In the genomic region with DNA sequence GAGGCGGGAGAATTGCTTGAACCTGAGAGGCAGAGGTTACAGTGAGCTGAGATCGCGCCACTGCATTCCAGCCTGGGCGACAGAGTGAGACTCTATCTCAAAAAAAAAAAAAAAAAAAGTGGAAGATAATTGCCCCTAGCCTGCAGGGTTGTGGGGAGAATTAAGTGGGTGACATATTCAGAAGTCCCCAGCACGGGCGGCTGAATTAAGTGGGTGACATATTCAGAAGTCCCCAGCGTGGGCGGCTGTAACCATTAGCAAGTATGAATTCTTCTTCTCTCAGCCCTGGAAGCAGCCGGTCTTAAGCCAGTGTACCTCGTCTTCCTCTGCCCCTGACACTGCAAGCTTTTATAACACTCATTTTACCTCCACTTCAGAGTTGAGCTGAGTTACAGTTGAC, we compare ENCODE assay signal across 33 cellular contexts. TPM values are rescaled to one million over a fixed set of nuclear protein-coding genes. Genes with fewer than 3 reads are reported as not detected.
"Had no signal": no experiment of that assay in that cellular context is flagged by ENCODE, and none has a peak within 500 bp of the region (broad histone marks: within the 10 kb centered on the region; RNA-seq: fewer than 3 reads in every experiment).

No MANE protein-coding gene starts in this region.

- H3K4me1 ChIP-seq: ascending aorta had no signal

- H3K36me3 Mint-ChIP-seq: activated CD8-positive, alpha-beta memory T cell treated with anti-CD3 and anti-CD28 coated beads, Interleukin-2, amount 10 ng/mL, durations not matched to agents 7 days and 5 days; activated naive CD4-positive, alpha-beta T cell treated with anti-CD3 and anti-CD28 coated beads, Interleukin-2, amount 50 U/mL, for 24 hours; activated naive CD8-positive, alpha-beta T cell treated with anti-CD3 and anti-CD28 coated beads, Interleukin-2, amount 10 ng/mL, durations not matched to agents 7 days and 5 days; WTC11 had no signal

- DNase-seq: activated CD4-positive, alpha-beta T cell treated with anti-CD3 and anti-CD28 coated beads for 36 hours; activated CD4-positive, alpha-beta T cell treated with anti-CD3 and anti-CD28 coated beads, Interleukin-2, amount 10 ng/mL, durations not matched to agents 7 days and 5 days; activated CD4-positive, alpha-beta T cell treated with anti-CD3 and anti-CD28 coated beads, Interleukin-2, amount 50 U/mL, for 48 hours; activated CD8-positive, alpha-beta memory T cell treated with anti-CD3 and anti-CD28 coated beads for 24 hours; activated CD8-positive, alpha-beta memory T cell treated with anti-CD3 and anti-CD28 coated beads, Interleukin-2, amount 10 ng/mL, durations not matched to agents 7 days and 5 days; activated CD8-positive, alpha-beta memory T cell treated with anti-CD3 and anti-CD28 coated beads, Interleukin-2, amount 50 U/mL, for 48 hours; activated gamma-delta T cell; activated naive CD4-positive, alpha-beta T cell treated with Interleukin-2 at 50 U/mL for 16 hours; activated naive CD8-positive, alpha-beta T cell treated with anti-CD3 and anti-CD28 coated beads, Interleukin-2, amount 10 ng/mL, durations not matched to agents 7 days and 5 days; activated T-cell treated with anti-CD3 and anti-CD28 coated beads, Interleukin-2, amount 50 U/mL, for 48 hours; amygdala; MM.1S; MV-4-11; NCI-H1092; NCI-H1436 treated with DMSO at 0.1 percent for 48 hours; NCI-H1694 treated with DMSO at 0.1 percent for 48 hours; NCI-H2029; NCI-H345; NCI-H524 treated with DMSO at 0.1 percent for 48 hours; NCI-H748 treated with DMSO at 0.1 percent for 48 hours; Right ventricle myocardium superior; SW 1271; T-helper 1 cell; T1000 had no signal

- H3K4me3 Mint-ChIP-seq: activated CD4-positive, alpha-beta T cell treated with anti-CD3 and anti-CD28 coated beads for 36 hours; activated CD4-positive, alpha-beta T cell treated with anti-CD3 and anti-CD28 coated beads, Interleukin-2, amount 10 ng/mL, durations not matched to agents 7 days and 5 days; activated CD8-positive, alpha-beta memory T cell treated with anti-CD3 and anti-CD28 coated beads, Interleukin-2, amount 10 ng/mL, durations not matched to agents 7 days and 5 days; activated naive CD4-positive, alpha-beta T cell treated with anti-CD3 and anti-CD28 coated beads, Interleukin-2, amount 50 U/mL, for 24 hours; activated naive CD8-positive, alpha-beta T cell treated with anti-CD3 and anti-CD28 coated beads, Interleukin-2, amount 10 ng/mL, durations not matched to agents 7 days and 5 days; WTC11 had no signal

- H3K9me3 ChIP-seq: ascending aorta had no signal

- ATAC-seq: activated CD4-positive, alpha-beta T cell treated with anti-CD3 and anti-CD28 coated beads for 36 hours; activated CD4-positive, CD25-positive, alpha-beta regulatory T cell treated with anti-CD3 and anti-CD28 coated beads, Interleukin-2, amount 50 U/mL, for 24 hours; activated CD8-positive, alpha-beta memory T cell treated with anti-CD3 and anti-CD28 coated beads, Interleukin-2, amount 10 ng/mL, durations not matched to agents 7 days and 5 days; WTC11 had no signal

- H3K9me3 Mint-ChIP-seq: activated CD4-positive, alpha-beta T cell treated with anti-CD3 and anti-CD28 coated beads, Interleukin-2, amount 10 ng/mL, durations not matched to agents 7 days and 5 days; activated naive CD4-positive, alpha-beta T cell treated with anti-CD3 and anti-CD28 coated beads, Interleukin-2, amount 50 U/mL, for 24 hours; activated naive CD8-positive, alpha-beta T cell treated with anti-CD3 and anti-CD28 coated beads, Interleukin-2, amount 10 ng/mL, durations not matched to agents 7 days and 5 days; WTC11 had no signal

- H3K27me3 ChIP-seq: ascending aorta, cardiac muscle cell had no signal

- H3K27ac Mint-ChIP-seq: activated CD4-positive, alpha-beta T cell treated with anti-CD3 and anti-CD28 coated beads for 36 hours; activated CD4-positive, alpha-beta T cell treated with anti-CD3 and anti-CD28 coated beads, Interleukin-2, amount 10 ng/mL, durations not matched to agents 7 days and 5 days; activated CD8-positive, alpha-beta memory T cell treated with anti-CD3 and anti-CD28 coated beads, Interleukin-2, amount 10 ng/mL, durations not matched to agents 7 days and 5 days; activated naive CD4-positive, alpha-beta T cell treated with anti-CD3 and anti-CD28 coated beads, Interleukin-2, amount 50 U/mL, for 24 hours; activated naive CD8-positive, alpha-beta T cell treated with anti-CD3 and anti-CD28 coated beads, Interleukin-2, amount 10 ng/mL, durations not matched to agents 7 days and 5 days; WTC11 had no signal

- H3K4me3 ChIP-seq: ascending aorta, cardiac muscle cell had no signal

- H3K27ac ChIP-seq: ascending aorta, cardiac muscle cell, KMS-11 had no signal

- H3K27me3 Mint-ChIP-seq: activated CD4-positive, alpha-beta T cell treated with anti-CD3 and anti-CD28 coated beads for 36 hours had no signal

- H3K4me1 Mint-ChIP-seq: activated CD4-positive, alpha-beta T cell treated with anti-CD3 and anti-CD28 coated beads for 36 hours; activated CD4-positive, alpha-beta T cell treated with anti-CD3 and anti-CD28 coated beads, Interleukin-2, amount 10 ng/mL, durations not matched to agents 7 days and 5 days; activated CD8-positive, alpha-beta memory T cell treated with anti-CD3 and anti-CD28 coated beads, Interleukin-2, amount 10 ng/mL, durations not matched to agents 7 days and 5 days; activated naive CD4-positive, alpha-beta T cell treated with anti-CD3 and anti-CD28 coated beads, Interleukin-2, amount 50 U/mL, for 24 hours; activated naive CD8-positive, alpha-beta T cell treated with anti-CD3 and anti-CD28 coated beads, Interleukin-2, amount 10 ng/mL, durations not matched to agents 7 days and 5 days had no signal

- H3K36me3 ChIP-seq: ascending aorta, cardiac muscle cell had no signal

RNA-seq across cellular contexts. Expression of a gene that starts 44.7 kb away (rescaled TPM):
- total RNA-seq: activated CD4-positive, alpha-beta T cell treated with anti-CD3 and anti-CD28 coated beads, Interleukin-2, amount 10 ng/mL, durations not matched to agents 7 days and 5 days; NCI-H460; OCI-LY7; T-helper 2 cell treated with Interferon-gamma antibody and Interleukin-4, amounts not matched to agents 100 ng/mL and 5 ng/mL, for 36 hours had no signal
